21 cellular contexts compared by ENCODE assay signal in the genomic region with DNA sequence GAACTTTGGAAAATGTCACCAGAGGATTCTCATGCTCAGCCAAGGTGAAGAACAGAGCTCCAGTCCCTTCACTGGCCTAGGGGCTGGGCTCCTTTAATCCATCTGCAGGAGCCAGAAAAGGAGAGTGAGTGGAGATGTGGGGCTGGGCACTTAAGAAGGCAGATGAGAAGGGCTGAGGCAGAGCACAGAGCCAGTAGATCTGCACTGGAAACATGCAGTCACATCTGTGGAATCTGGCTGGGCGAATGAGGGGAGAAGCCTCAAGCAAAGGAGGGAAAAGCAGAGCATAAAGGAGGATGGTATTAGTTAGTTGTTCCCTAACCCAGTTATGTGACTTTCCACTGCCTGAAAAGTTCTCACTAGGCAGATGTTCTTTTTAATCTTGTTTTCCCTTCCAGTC.
"Had no signal": no experiment of that assay in that cellular context is flagged by ENCODE, and none has a peak within 500 bp of the region (broad histone marks: within the 10 kb centered on the region; RNA-seq: fewer than 3 reads in every experiment).

No MANE protein-coding gene starts in this region.

- H3K4me3 ChIP-seq: body of pancreas, dorsolateral prefrontal cortex, lower lobe of right lung, neural progenitor cell, psoas muscle, transverse colon, vagina had no signal

- H3K27ac ChIP-seq: body of pancreas, dorsolateral prefrontal cortex, lower lobe of right lung, neural progenitor cell, psoas muscle, transverse colon, vagina had no signal

- H3K9me3 Mint-ChIP-seq: activated CD4-positive, alpha-beta T cell treated with anti-CD3 and anti-CD28 coated beads, Interleukin-2, amount 10 ng/mL, durations not matched to agents 24 days and 14 days; activated T-cell treated with anti-CD3 and anti-CD28 coated beads, Interleukin-2, amount 50 U/mL, for 72 hours; neural progenitor cell; stimulated activated naive CD8-positive, alpha-beta T cell treated with anti-CD3 and anti-CD28 coated beads, Interleukin-15, Interleukin-2, amounts not matched to agents 100 ng/mL and 50 ng/mL, for 24 hours; T-cell had no signal

- H3K27me3 Mint-ChIP-seq: activated CD4-positive, alpha-beta T cell treated with anti-CD3 and anti-CD28 coated beads, Interleukin-2, amount 10 ng/mL, durations not matched to agents 24 days and 14 days; activated naive CD8-positive, alpha-beta T cell; stimulated activated naive CD8-positive, alpha-beta T cell treated with anti-CD3 and anti-CD28 coated beads, Interleukin-15, Interleukin-2, amounts not matched to agents 100 ng/mL and 50 ng/mL, for 24 hours had no signal

- DNase-seq: activated CD4-positive, alpha-beta T cell treated with anti-CD3 and anti-CD28 coated beads, Interleukin-2, amount 10 ng/mL, durations not matched to agents 24 days and 14 days; activated CD4-positive, CD25-positive, alpha-beta regulatory T cell; activated CD8-positive, alpha-beta memory T cell treated with anti-CD3 and anti-CD28 coated beads, Interleukin-2, amount 50 U/mL, for 4 hours; activated gamma-delta T cell treated with Interleukin-2 at 50 U/mL for 16 hours; activated T-cell treated with anti-CD3 and anti-CD28 coated beads, Interleukin-2, amount 50 U/mL, for 72 hours; amygdala; body of pancreas; dorsolateral prefrontal cortex; erythroblast; left cardiac atrium; lower lobe of right lung; psoas muscle; right cardiac atrium; T-cell; T-helper 9 cell; transverse colon had no signal

- H3K4me3 Mint-ChIP-seq: activated CD4-positive, alpha-beta T cell treated with anti-CD3 and anti-CD28 coated beads, Interleukin-2, amount 10 ng/mL, durations not matched to agents 24 days and 14 days; activated naive CD8-positive, alpha-beta T cell; activated T-cell treated with anti-CD3 and anti-CD28 coated beads, Interleukin-2, amount 50 U/mL, for 72 hours; neural progenitor cell; stimulated activated naive CD8-positive, alpha-beta T cell treated with anti-CD3 and anti-CD28 coated beads, Interleukin-15, Interleukin-2, amounts not matched to agents 100 ng/mL and 50 ng/mL, for 24 hours; T-cell had no signal

- H3K9me3 ChIP-seq: body of pancreas, lower lobe of right lung, psoas muscle, transverse colon, vagina had no signal

- ATAC-seq: activated T-cell treated with anti-CD3 and anti-CD28 coated beads, Interleukin-2, amount 50 U/mL, for 72 hours; body of pancreas; left cardiac atrium; lower lobe of right lung; psoas muscle; right cardiac atrium; SK-N-SH treated with all-trans-retinoic acid at 6 μM for 48 hours; T-cell had no signal

- H3K36me3 ChIP-seq: neural progenitor cell had no signal

- H3K27ac Mint-ChIP-seq: activated CD4-positive, alpha-beta T cell treated with anti-CD3 and anti-CD28 coated beads, Interleukin-2, amount 10 ng/mL, durations not matched to agents 24 days and 14 days; activated naive CD8-positive, alpha-beta T cell; activated T-cell treated with anti-CD3 and anti-CD28 coated beads, Interleukin-2, amount 50 U/mL, for 72 hours; neural progenitor cell; stimulated activated naive CD8-positive, alpha-beta T cell treated with anti-CD3 and anti-CD28 coated beads, Interleukin-15, Interleukin-2, amounts not matched to agents 100 ng/mL and 50 ng/mL, for 24 hours; T-cell had no signal
